8 cellular contexts compared by ENCODE assay signal in the genomic region with DNA sequence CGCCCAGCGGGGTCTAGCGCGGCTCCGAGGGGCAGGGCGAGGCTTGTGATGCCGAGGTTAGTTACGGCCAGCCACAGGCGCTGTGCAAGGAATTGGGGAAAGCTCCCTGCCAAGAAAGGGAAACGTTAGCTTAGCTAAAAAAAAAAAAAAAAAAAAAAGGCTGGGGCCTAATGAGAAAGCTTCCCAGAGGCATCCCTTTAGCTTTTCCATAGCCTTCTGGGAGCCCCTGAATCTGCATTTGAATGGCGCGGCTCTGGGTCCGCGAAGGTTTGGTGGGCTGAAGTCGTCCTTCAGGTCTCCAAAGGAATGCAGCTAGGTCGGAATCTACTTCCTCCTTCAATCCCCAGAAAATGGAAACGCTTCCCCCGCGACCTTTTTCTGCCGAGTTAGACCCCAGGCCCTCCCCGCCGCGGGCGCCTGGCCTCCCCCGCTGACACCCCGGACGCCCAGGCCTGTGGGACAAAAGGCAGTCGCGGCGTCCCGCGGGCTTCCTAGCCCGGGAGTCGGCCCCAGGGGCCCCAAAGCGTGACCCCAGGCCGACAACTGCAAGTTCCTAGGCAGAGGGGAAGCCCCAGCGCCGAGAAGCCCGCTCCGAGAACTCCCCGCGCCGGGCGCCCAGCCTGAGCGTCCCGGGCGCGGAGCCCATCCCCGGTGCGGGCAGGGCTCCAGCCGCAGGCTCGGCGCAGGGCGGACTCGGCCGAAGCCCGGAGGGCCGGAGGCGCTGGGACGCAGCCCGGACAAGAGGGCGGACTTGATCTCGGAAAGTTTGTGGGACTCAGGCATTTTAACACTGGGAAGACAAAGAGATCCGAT. TPM values are rescaled to one million over a fixed set of nuclear protein-coding genes. Genes with fewer than 3 reads are reported as not detected.
A peak's percentile ranks its signal among the peaks of the same experiment; 100 is the strongest.
DNase-seq lines count a peak whose midpoint lies in the region; ATAC-seq and TF ChIP-seq lines count a peak whose summit lies in the region.

No MANE protein-coding gene starts in this region.

- H3K4me1 Mint-ChIP-seq in immature natural killer cell = peaks cover 2 to 5% of the 10 kb centered on the region in 2 donors

- TF ChIP-seq CTCF in right atrium auricular region (IDR thresholded peaks at IDR 0.05) (no peak), psoas muscle (IDR thresholded peaks at IDR 0.05) (no peak)

- H3K4me3 Mint-ChIP-seq in immature natural killer cell = peak overlapping the region in 2 of 5 donors; percentile 40 to 46

- intact Hi-C loops in psoas muscle (cut with DNase I) = loop anchor here in 1 of 2 donors (10.0 kb wide), 1 partner anchor 231 kb away; no protein-coding TSS in a partner anchor

- peaks cover 0 to 21% of the 10 kb centered on the region in 2 donors for H3K4me1 ChIP-seq in right atrium auricular region
- peaks cover 6% of the 10 kb centered on the region for H3K4me1 ChIP-seq in psoas muscle

- WGBS in adipose tissue, 3 donors = 0 to 2% (median 1%) methylated on average over 64 of the region's 64 CpGs
- 0 to 1% (median 1%) methylated on average over 61 to 64 of the region's 64 CpGs for WGBS in psoas muscle, 3 donors

- H3K9me3 ChIP-seq in right atrium auricular region (peaks cover 0 to 11% of the 10 kb centered on the region in 2 donors), psoas muscle (peaks cover 9% of the 10 kb centered on the region)

- peaks cover 11 to 40% (median 24%) of the 10 kb centered on the region in 6 donors for H3K9me3 Mint-ChIP-seq in immature natural killer cell

- peaks cover 27 to 48% (median 35%) of the 10 kb centered on the region in 3 donors for H3K27me3 Mint-ChIP-seq in immature natural killer cell (ENCODE audit: low read depth in 3 of 3)

- DNase-seq in activated gamma-delta T cell (lab: John Stamatoyannopoulos, UW) = peak; percentile 10
- no peak for DNase-seq in activated gamma-delta T cell treated with Interleukin-2 at 50 U/mL for 16 hours
- peak; percentile 62 for DNase-seq in right atrium auricular region (ENCODE audit: low spot score)
- DNase-seq in psoas muscle = peak; percentile 40 to 56
- no peak for DNase-seq in SIG-M5 treated with dmso at 0.1 percent for 504 hours (lab: John Stamatoyannopoulos, UW; ENCODE audit: unreplicated experiment)
- DNase-seq in immature natural killer cell = no peak
- no peak for DNase-seq in NCI-H187 (lab: John Stamatoyannopoulos, UW)

- H3K4me3 ChIP-seq in right atrium auricular region (peak overlapping the region; percentile 76 to 77), psoas muscle (peak overlapping the region; percentile 77)

- H3K36me3 ChIP-seq in right atrium auricular region (no peaks in the 10 kb centered on the region), psoas muscle (ENCODE audit: insufficient read depth in 1 of 2, low read depth in 1 of 2) (no peaks in the 10 kb centered on the region)

- peak; percentile 53 to 68 (median 62) for ATAC-seq in psoas muscle

- H3K36me3 Mint-ChIP-seq in immature natural killer cell = peaks cover 0 to 9% (median 8%) of the 10 kb centered on the region in 3 donors

- H3K27ac ChIP-seq in adipose tissue (ENCODE audit: low read depth, low read length) (peak overlapping the region; percentile 58), right atrium auricular region (peak overlapping the region; percentile 92 to 97), psoas muscle (peak overlapping the region; percentile 73)

- H3K27me3 ChIP-seq in right atrium auricular region (no peaks in the 10 kb centered on the region), psoas muscle (ENCODE audit: insufficient read depth in 3 of 3, low read length in 2 of 3) (peaks cover 0 to 55% (median 24%) of the 10 kb centered on the region in 3 donors)

- no peak overlapping the region for H3K27ac Mint-ChIP-seq in immature natural killer cell

RNA-seq across cellular contexts. Expression of a gene that starts 0.6 kb away (rescaled TPM):
- polyA plus RNA-seq in adipose tissue (10 to 100 TPM in 2 of 3 donors, 1 to 10 TPM in 1; 4.5 to 39.9 (median 21.8) TPM), psoas muscle (1 to 10 TPM; 1.8 to 4.0 (median 1.9) TPM), immature natural killer cell (not detected)
- total RNA-seq in right atrium auricular region (10 to 100 TPM; 70.3 to 89.5 TPM), psoas muscle (10 to 100 TPM in 1 of 4 donors, 1 to 10 TPM in 3; 2.9 to 11.5 (median 5.6) TPM)

Comparison
In these comparisons a context has a peak if more than half of its experiments do, and no peak if none do; other contexts are left out.
1. DNase-seq: peak in activated gamma-delta T cell (single experiment), right atrium auricular region (single experiment) and psoas muscle (2 of 2); none in activated gamma-delta T cell treated with Interleukin-2 at 50 U/mL for 16 hours (single experiment), SIG-M5 treated with dmso at 0.1 percent for 504 hours (single experiment), immature natural killer cell (0 of 3) and NCI-H187 (0 of 2).
2. Peak in every context shown above with its lines, with median percentiles within 50 percentile points of each other: H3K27ac ChIP-seq.